8 cellular contexts compared by ENCODE assay signal in the genomic region with DNA sequence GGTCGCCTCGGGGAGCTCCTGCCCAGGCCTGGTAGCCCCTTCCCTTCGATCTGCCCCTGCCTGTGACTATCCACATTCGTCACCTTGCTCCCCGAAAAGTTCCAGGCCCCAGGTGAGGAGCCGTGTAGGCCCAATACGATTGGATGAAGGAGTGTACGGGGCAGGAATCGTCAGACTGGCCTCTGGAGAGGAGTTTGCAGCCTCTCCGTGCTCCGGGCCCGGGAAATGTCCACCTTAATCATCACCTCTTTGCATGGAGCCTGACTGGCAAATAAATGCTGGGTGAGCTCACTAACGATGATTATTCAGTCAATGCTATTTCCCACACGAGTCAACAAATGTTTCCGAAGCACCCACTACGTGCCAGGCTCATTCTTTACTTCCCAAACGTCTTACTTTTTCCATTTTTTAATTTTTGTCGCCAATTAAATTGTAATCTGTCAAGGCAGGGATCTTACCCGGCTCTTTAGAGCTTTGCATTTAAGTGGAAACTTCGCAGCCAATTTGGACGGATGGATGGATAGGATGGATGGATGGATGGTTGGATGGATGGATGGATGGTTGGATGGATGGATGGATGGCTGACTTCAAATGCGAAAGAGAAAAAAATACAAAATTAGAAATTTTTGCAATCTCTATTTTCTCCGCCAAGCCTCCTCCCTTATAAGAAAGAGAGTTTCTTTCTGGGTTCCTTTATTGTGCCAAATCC. TPM values are rescaled to one million over a fixed set of nuclear protein-coding genes. Genes with fewer than 3 reads are reported as not detected.
DNase-seq lines count a peak whose midpoint lies in the region; ATAC-seq and TF ChIP-seq lines count a peak whose summit lies in the region.

No MANE protein-coding gene starts in this region.

- H3K14ac ChIP-seq in IMR-90 (replicated peaks; ENCODE audit: low read depth, low read length): peak overlapping the region; percentile 77

- peak overlapping the region; percentile 27 for H3K56ac ChIP-seq in IMR-90 (ENCODE audit: extremely low read depth, insufficient read depth, low read length)

- H3K9me3 Mint-ChIP-seq in CD4-positive, alpha-beta T cell: peaks cover 4% of the 10 kb centered on the region

- peak overlapping the region; percentile 85 for H3K27ac ChIP-seq in CD4-positive, alpha-beta T cell (ENCODE audit: low read depth, low read length)
- peak overlapping the region; percentile 8 for H3K27ac ChIP-seq in IMR-90 (ENCODE audit: insufficient read depth, low read length)
- H3K27ac ChIP-seq in iPS-18a (ENCODE audit: low read length): no peak overlapping the region
- H3K27ac ChIP-seq in skin epidermis: peak overlapping the region in 20 of 21 experiments; percentile 60 to 95 (median 87)

- peak overlapping the region; percentile 55 for H3K4me2 ChIP-seq in IMR-90 (ENCODE audit: low read depth, low read length)

- intact Hi-C loops in CD4-positive, alpha-beta T cell (cut with DNase I, micrococcal nuclease): loop anchor here in 1 of 2 experiments (2.0 to 10.0 kb wide), 2 partner anchors 45 to 635 kb away; no protein-coding TSS in a partner anchor
- intact Hi-C loops in IMR-90 (cut with micrococcal nuclease): no loop called here

- no peaks in the 10 kb centered on the region for H3K27me3 ChIP-seq in CD4-positive, alpha-beta T cell (ENCODE audit: control insufficient read depth, insufficient read depth, low read length)
- H3K27me3 ChIP-seq in IMR-90 (ENCODE audit: control insufficient read depth, insufficient read depth, low read length) (no peaks in the 10 kb centered on the region), iPS-18a (ENCODE audit: control insufficient read depth, insufficient read depth, low read length) (peaks cover 5% of the 10 kb centered on the region)

- BruUV-seq in IMR-90 (replicated peaks; lab: Mats Ljungman, UMichigan): no TSS peak

- 0 out of 2 replicates have a peak overlapping the region, but pooled peaks have one; percentile 40 for H2BK120ac ChIP-seq in IMR-90 (ENCODE audit: low read depth, low read length)

- H2AK9ac ChIP-seq in IMR-90 (replicated peaks; ENCODE audit: low read depth, low read length, poor library complexity): peak overlapping the region; percentile 29

- H3K9me3 ChIP-seq in CD4-positive, alpha-beta T cell (ENCODE audit: control insufficient read depth, low read length): no peaks in the 10 kb centered on the region
- H3K9me3 ChIP-seq in IMR-90 (ENCODE audit: control insufficient read depth, insufficient read depth, low read length) (no peaks in the 10 kb centered on the region), iPS-18a (ENCODE audit: control insufficient read depth, low read depth, low read length) (no peaks in the 10 kb centered on the region)

- no peak for TF ChIP-seq CTCF in CD4-positive, alpha-beta T cell (IDR thresholded peaks at IDR 0.05)
- no peak for TF ChIP-seq CTCF in IMR-90 (conservative IDR thresholded peaks at IDR 0.05; ENCODE audit: low read depth, low read length)

- H3K4me1 ChIP-seq in IMR-90 (ENCODE audit: control insufficient read depth, insufficient read depth, low read length): no peaks in the 10 kb centered on the region
- peaks cover 20% of the 10 kb centered on the region for H3K4me1 ChIP-seq in iPS-18a (ENCODE audit: control insufficient read depth, low read depth, low read length)

- no peaks in the 10 kb centered on the region for H3K9me1 ChIP-seq in IMR-90 (ENCODE audit: insufficient read depth, low read length)

- peak; percentile 1 for ATAC-seq in CD4-positive, alpha-beta T cell (ENCODE audit: poor library complexity)
- peak; percentile 5 for ATAC-seq in GM19463 (IDR thresholded peaks at IDR 0.05; ENCODE audit: unreplicated experiment)
- peak; percentile 27 for ATAC-seq in IMR-90 (ENCODE audit: low read depth)

- H3K4me3 ChIP-seq in IMR-90 (ENCODE audit: insufficient read depth, low read depth, low read length): peak overlapping the region; percentile 55
- peak overlapping the region; percentile 76 for H3K4me3 ChIP-seq in iPS-18a (ENCODE audit: low read length)
- peak overlapping the region; percentile 46 to 71 (median 62) for H3K4me3 ChIP-seq in skin epidermis

- H3K23ac ChIP-seq in IMR-90 (ENCODE audit: low read depth, low read length): no peak overlapping the region

- H2AK5ac ChIP-seq in IMR-90 (ENCODE audit: low read depth, low read length): no peak overlapping the region

- H4K8ac ChIP-seq in IMR-90 (ENCODE audit: low read depth in 2 of 2, low read length in 2 of 2): peak overlapping the region; percentile 9 to 52; a peak in 3 of 4 replicates

- H3K27ac Mint-ChIP-seq in CD4-positive, alpha-beta T cell: peak overlapping the region; percentile 98

- peak overlapping the region; percentile 96 for H3K4me3 Mint-ChIP-seq in CD4-positive, alpha-beta T cell

- H2AFZ ChIP-seq in IMR-90 (replicated peaks; ENCODE audit: low read length, poor library complexity): peak overlapping the region; percentile 96

- no peaks in the 10 kb centered on the region; the same call in 1 of the 2 replicates for H4K20me1 ChIP-seq in IMR-90 (ENCODE audit: insufficient read depth, low read length)

- TF ChIP-seq POLR2A in IMR-90 (IDR thresholded peaks at IDR 0.05; ENCODE audit: low read depth, low read length): no peak

- no peak for DNase-seq in CD4-positive, alpha-beta T cell
- DNase-seq in IMR-90: peak; percentile 52
- DNase-seq in amniotic stem cell (lab: John Stamatoyannopoulos, UW): peak; percentile 13
- no peak for DNase-seq in stimulated activated CD8-positive, alpha-beta memory T cell treated with anti-CD3 and anti-CD28 coated beads, Interleukin-4, amount 100 ng/mL, for 48 hours
- no peak for DNase-seq in activated CD4-positive, CD25-positive, alpha-beta regulatory T cell treated with anti-CD3 and anti-CD28 coated beads, Interleukin-2, amount 50 U/mL, for 72 hours

- H4K91ac ChIP-seq in IMR-90 (ENCODE audit: insufficient read depth, low read depth, low read length): no peak overlapping the region; the same call in 1 of the 2 replicates

- no peak for TF ChIP-seq RAD21 in IMR-90 (IDR thresholded peaks at IDR 0.05; ENCODE audit: low read length)

- peak overlapping the region; percentile 37 for H3K4ac ChIP-seq in IMR-90 (ENCODE audit: low read depth, low read length)

- POLR2A ChIA-PET in CD4-positive, alpha-beta T cell (lab: Charles Lee): interaction anchor here (0.7 to 3.6 kb wide), 13 partner anchors 10 to 226 kb away, joined by 3 to 75 read pairs (median 8); partner anchors contain the start of genes GPR180 and TGDS
- POLR2A ChIA-PET in IMR-90 (lab: Charles Lee; ENCODE audit: unreplicated experiment): interaction anchor here (0.7 kb wide), 1 partner anchor 10 kb away, joined by 3 read pairs; no protein-coding TSS in a partner anchor

- no peak overlapping the region for H4K5ac ChIP-seq in IMR-90 (ENCODE audit: low read depth, low read length)

- peaks cover 16% of the 10 kb centered on the region for H3K36me3 Mint-ChIP-seq in CD4-positive, alpha-beta T cell (ENCODE audit: low read depth)

- H3K4me1 Mint-ChIP-seq in CD4-positive, alpha-beta T cell (ENCODE audit: low read depth): peaks cover 22% of the 10 kb centered on the region

- 9% methylated on average over 8 of the region's 23 CpGs; no CpG with 5 or more reads in 1 of the 2 experiments for WGBS in IMR-90 (ENCODE audit: extremely low coverage in 2 of 2, insufficient read length in 1 of 2), 2 experiments

- no peaks in the 10 kb centered on the region for H3K79me1 ChIP-seq in IMR-90 (ENCODE audit: low read depth in 1 of 2, low read length in 2 of 2)

- H3K18ac ChIP-seq in IMR-90 (ENCODE audit: low read depth, low read length): no peak overlapping the region; the same call in 1 of the 2 replicates

- peaks cover 7% of the 10 kb centered on the region for H3K27me3 Mint-ChIP-seq in CD4-positive, alpha-beta T cell

- peak overlapping the region; percentile 52 for H3K9ac ChIP-seq in IMR-90 (ENCODE audit: low read depth, low read length)
- peak overlapping the region; percentile 72 for H3K9ac ChIP-seq in iPS-18a (ENCODE audit: low read length)

- no peak overlapping the region for H2BK5ac ChIP-seq in IMR-90 (ENCODE audit: low read depth, low read length, poor library complexity, severe bottlenecking)

- CTCF ChIA-PET in CD4-positive, alpha-beta T cell (lab: Charles Lee): interaction anchor here (1.0 to 1.4 kb wide), 2 partner anchors 15 to 35 kb away, joined by 3 read pairs; no protein-coding TSS in a partner anchor
- CTCF ChIA-PET in IMR-90 (lab: Yijun Ruan, JAX): no interaction called here

- peak overlapping the region; percentile 20; the same call in 1 of the 3 replicates for H2BK15ac ChIP-seq in IMR-90 (ENCODE audit: low read depth, low read length)

- H2BK20ac ChIP-seq in IMR-90 (ENCODE audit: low read depth, low read length): no peak overlapping the region

- dilution Hi-C loops in IMR-90 (cut with HindIII; ENCODE audit: low sequenced_read_pairs, unreplicated experiment): no loop called here

- in situ Hi-C loops in IMR-90 (cut with MboI; ENCODE audit: low sequenced_read_pairs): no loop called here

- H3K36me3 ChIP-seq in IMR-90 (ENCODE audit: control insufficient read depth, insufficient read depth, low read length) (no peaks in the 10 kb centered on the region), iPS-18a (ENCODE audit: control insufficient read depth, low read depth, low read length) (no peaks in the 10 kb centered on the region)

TF ChIP-seq in IMR-90, 13 proteins besides CTCF, POLR2A, EP300 and RAD21 (continues in another document):
- no peak for TF ChIP-seq CHD1 (IDR thresholded peaks at IDR 0.05; ENCODE audit: low read depth, low read length)
- TF ChIP-seq FOS (IDR thresholded peaks at IDR 0.05; ENCODE audit: low read depth, low read length): no peak
- TF ChIP-seq MAZ (IDR thresholded peaks at IDR 0.05; ENCODE audit: borderline replicate concordance, low read depth, low read length): no peak
- TF ChIP-seq CEBPB (IDR thresholded peaks at IDR 0.05; ENCODE audit: low read depth, low read length): no peak
- no peak for TF ChIP-seq MXI1 (IDR thresholded peaks at IDR 0.05; ENCODE audit: borderline replicate concordance, low read depth, low read length)

RNA-seq across cellular contexts. Expression of gene TGDS, which starts 45.8 kb away (rescaled TPM):
- total RNA-seq in CD4-positive, alpha-beta T cell: 1 to 10 TPM; 4.1 to 4.6 TPM
- total RNA-seq in IMR-90 (2012; rRNA removed): 15.6 and 17.8 TPM in 2 replicates
- 8.0 and 9.6 TPM in 2 replicates for polyA plus RNA-seq in IMR-90 (2012; rRNA removed)
- 1.8 and 2.5 TPM in 2 replicates for polyA plus RNA-seq in IMR-90 (2012; cell fraction: cytosol; rRNA removed)
- 2.3 and 14.5 TPM in 2 replicates for polyA plus RNA-seq in IMR-90 (2012; cell fraction: nucleus; rRNA removed; ENCODE audit: low replicate concordance)

RNA-seq across cellular contexts. Expression of gene GPR180, which starts 51.5 kb away (rescaled TPM):
- under 1 TPM; 0.80 to 0.92 TPM for total RNA-seq in CD4-positive, alpha-beta T cell
- 10.8 and 14.2 TPM in 2 replicates for total RNA-seq in IMR-90 (2012; rRNA removed)
- 2.4 and 2.8 TPM in 2 replicates for polyA plus RNA-seq in IMR-90 (2012; rRNA removed)
- polyA plus RNA-seq in IMR-90 (2012; cell fraction: cytosol; rRNA removed): 0.53 and 0.60 TPM in 2 replicates
- 1.0 and 4.9 TPM in 2 replicates for polyA plus RNA-seq in IMR-90 (2012; cell fraction: nucleus; rRNA removed; ENCODE audit: low replicate concordance)

Comparison
In these comparisons a context has a peak if more than half of its experiments do, and no peak if none do; other contexts are left out.
1. DNase-seq: peak in IMR-90 (single experiment) and amniotic stem cell (single experiment); none in CD4-positive, alpha-beta T cell (0 of 10), stimulated activated CD8-positive, alpha-beta memory T cell treated with anti-CD3 and anti-CD28 coated beads, Interleukin-4, amount 100 ng/mL, for 48 hours (single experiment) and activated CD4-positive, CD25-positive, alpha-beta regulatory T cell treated with anti-CD3 and anti-CD28 coated beads, Interleukin-2, amount 50 U/mL, for 72 hours (single experiment).
2. Peak in every context shown above with its lines, with median percentiles within 50 percentile points of each other: ATAC-seq and H3K4me3 ChIP-seq.